22 cellular contexts compared by ENCODE assay signal in the genomic region with DNA sequence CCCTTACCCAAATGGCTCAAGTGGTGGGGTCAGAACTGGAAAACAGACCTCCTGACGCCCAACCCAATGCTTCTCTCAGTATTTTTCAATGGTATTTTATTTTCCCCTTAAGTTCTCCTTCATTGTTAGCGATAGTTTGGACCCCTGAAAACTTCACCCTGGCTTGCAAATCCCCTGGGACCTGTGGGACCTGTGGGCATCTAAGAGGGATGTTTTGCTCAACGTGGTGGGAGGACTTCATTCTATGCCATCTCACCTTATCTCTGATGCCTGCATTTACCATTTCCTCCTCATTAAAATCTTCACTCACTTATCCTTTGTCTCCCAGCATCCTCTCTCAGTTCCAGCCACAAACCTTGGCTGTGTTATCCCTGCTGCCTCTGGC. TPM values are rescaled to one million over a fixed set of nuclear protein-coding genes. Genes with fewer than 3 reads are reported as not detected.
DNase-seq lines count a peak whose midpoint lies in the region; ATAC-seq and TF ChIP-seq lines count a peak whose summit lies in the region.
"Had no signal": no experiment of that assay in that cellular context is flagged by ENCODE, and none has a peak within 500 bp of the region (broad histone marks: within the 10 kb centered on the region; RNA-seq: fewer than 3 reads in every experiment).

No MANE protein-coding gene starts in this region.

- ATAC-seq in activated T-cell treated with anti-CD3 and anti-CD28 coated beads, Interleukin-2, amount 50 U/mL, for 72 hours (replicated peaks in 1 of 2) = no peak
- ATAC-seq in HG03175 (IDR thresholded peaks at IDR 0.05; ENCODE audit: unreplicated experiment) (peak; percentile 20), GM18868 (IDR thresholded peaks at IDR 0.05; ENCODE audit: unreplicated experiment) (no peak)
- ATAC-seq: HepG2, psoas muscle had no signal

- peak overlapping the region; percentile 21 to 63 for H3K4me3 Mint-ChIP-seq in activated T-cell treated with anti-CD3 and anti-CD28 coated beads, Interleukin-2, amount 50 U/mL, for 72 hours
- H3K4me3 Mint-ChIP-seq in activated naive CD8-positive, alpha-beta T cell = peak overlapping the region; percentile 52
- peak overlapping the region in 1 of 3 experiments; percentile 13 for H3K4me3 Mint-ChIP-seq in nephron
- H3K4me3 Mint-ChIP-seq: HFFc6 had no signal

- no peaks in the 10 kb centered on the region for H3K9me3 Mint-ChIP-seq in activated T-cell treated with anti-CD3 and anti-CD28 coated beads, Interleukin-2, amount 50 U/mL, for 72 hours
- H3K9me3 Mint-ChIP-seq in activated naive CD8-positive, alpha-beta T cell (ENCODE audit: low read depth) = no peaks in the 10 kb centered on the region
- H3K9me3 Mint-ChIP-seq in nephron = no peaks in the 10 kb centered on the region
- H3K9me3 Mint-ChIP-seq: HFFc6 had no signal

- H3K36me3 Mint-ChIP-seq in activated T-cell treated with anti-CD3 and anti-CD28 coated beads, Interleukin-2, amount 50 U/mL, for 72 hours (ENCODE audit: insufficient read depth in 2 of 2) = no peaks in the 10 kb centered on the region
- H3K36me3 Mint-ChIP-seq in activated naive CD8-positive, alpha-beta T cell = no peaks in the 10 kb centered on the region
- H3K36me3 Mint-ChIP-seq in nephron (ENCODE audit: low read depth) = no peaks in the 10 kb centered on the region

- peaks cover 5% of the 10 kb centered on the region for H3K27me3 Mint-ChIP-seq in activated T-cell treated with anti-CD3 and anti-CD28 coated beads, Interleukin-2, amount 50 U/mL, for 72 hours (ENCODE audit: low read depth)
- H3K27me3 Mint-ChIP-seq in activated naive CD8-positive, alpha-beta T cell = no peaks in the 10 kb centered on the region
- peaks cover 3% of the 10 kb centered on the region for H3K27me3 Mint-ChIP-seq in nephron (ENCODE audit: low read depth)

- peak overlapping the region; percentile 76 for H3K27ac Mint-ChIP-seq in activated T-cell treated with anti-CD3 and anti-CD28 coated beads, Interleukin-2, amount 50 U/mL, for 72 hours
- H3K27ac Mint-ChIP-seq in activated naive CD8-positive, alpha-beta T cell = peak overlapping the region; percentile 85
- H3K27ac Mint-ChIP-seq in nephron = peak overlapping the region in 2 of 3 experiments; percentile 64 to 74
- H3K27ac Mint-ChIP-seq: HFFc6 had no signal

- DNase-seq in activated T-cell treated with anti-CD3 and anti-CD28 coated beads, Interleukin-2, amount 50 U/mL, for 72 hours = no peak
- DNase-seq in activated T-cell treated with anti-CD3 and anti-CD28 coated beads, Interleukin-2, amount 50 U/mL, for 1 hour = no peak
- no peak for DNase-seq in DMS 273 treated with DMSO at 0.1 percent for 48 hours (lab: John Stamatoyannopoulos, UW)
- DNase-seq in GM20000 (ENCODE audit: low spot score) = no peak
- DNase-seq: activated CD4-positive, alpha-beta T cell treated with anti-CD3 and anti-CD28 coated beads, Interleukin-2, amount 50 U/mL, for 1 hour; anterior cingulate cortex; caudate nucleus; HFFc6; MG63; mucosa of descending colon; NCI-H146; psoas muscle; stimulated activated naive CD4-positive, alpha-beta T cell; tibial artery had no signal

- peaks cover 20% of the 10 kb centered on the region for H3K4me1 Mint-ChIP-seq in activated T-cell treated with anti-CD3 and anti-CD28 coated beads, Interleukin-2, amount 50 U/mL, for 72 hours (ENCODE audit: low read depth)
- peaks cover 23% of the 10 kb centered on the region for H3K4me1 Mint-ChIP-seq in activated naive CD8-positive, alpha-beta T cell (ENCODE audit: low read depth)
- H3K4me1 Mint-ChIP-seq in nephron = no peaks in the 10 kb centered on the region

- TF ChIP-seq CTCF in nephron (IDR thresholded peaks at IDR 0.05; ENCODE audit: unreplicated experiment in 3 of 3) (no peak), GM20000 (IDR thresholded peaks at IDR 0.05; ENCODE audit: extremely low read depth, missing control alignments) (no peak)

RNA-seq across cellular contexts. Expression of a gene that starts 59.4 kb away (rescaled TPM):
- 1,000 to 10,000 TPM; 2,205 to 2,852 TPM for total RNA-seq in activated T-cell treated with anti-CD3 and anti-CD28 coated beads, Interleukin-2, amount 50 U/mL, for 72 hours
- total RNA-seq: Daoy, dermis microvascular lymphatic vessel endothelial cell, fibroblast of villous mesenchyme, HepG2, HFFc6 had no signal
